Comparison of ENCODE assay signal across 8 cellular contexts in genomic region chr1:210949940-210950546, GRCh38.
A peak's percentile ranks its signal among the peaks of the same experiment; 100 is the strongest.
DNase-seq lines count a peak whose midpoint lies in the region; TF ChIP-seq lines count a peak whose summit lies in the region.
"Not testable (repeated sequence)": the region's sequence is repeated elsewhere in the genome, so short reads cannot be mapped to it uniquely, and the experiment has no call there.

No MANE protein-coding gene starts in this region.

- H3K27me3 ChIP-seq in HAP-1 (ENCODE audit: low read depth); MG63: not testable (repeated sequence)

- peak; percentile 60 for TF ChIP-seq CTCF in GM10248 (IDR thresholded peaks at IDR 0.05; ENCODE audit: control extremely low read depth, extremely low read depth, low read depth, missing control alignments)
- TF ChIP-seq CTCF in RWPE1 (conservative IDR thresholded peaks at IDR 0.05; ENCODE audit: low read depth), result peak; percentile 42
- TF ChIP-seq CTCF in epithelial cell of esophagus (IDR thresholded peaks at IDR 0.05; ENCODE audit: insufficient read depth, low read depth, low read length, missing control alignments), result peak; percentile 68
- TF ChIP-seq CTCF in nephron (IDR thresholded peaks at IDR 0.05; ENCODE audit: unreplicated experiment in 3 of 3), result peak in 2 of 3 experiments; percentile 45 to 50

- not testable (repeated sequence) for H3K36me3 ChIP-seq in HAP-1 (replicated peaks); MG63

- in situ Hi-C loops in HAP-1 (cut with MboI; ENCODE audit: low sequenced_read_pairs), result not testable (repeated sequence)

- not testable (repeated sequence) for H3K9me3 Mint-ChIP-seq in nephron

- not testable (repeated sequence) for H3K4me3 ChIP-seq in HAP-1; MG63; epithelial cell of esophagus (ENCODE audit: low read length)

- H3K27me3 Mint-ChIP-seq in nephron (ENCODE audit: low read depth), result not testable (repeated sequence)

- H3K27ac ChIP-seq in RWPE1, result not testable (repeated sequence)

- H3K4me3 Mint-ChIP-seq in nephron, result not testable (repeated sequence)

- CTCF ChIA-PET in GM10248 (lab: Yijun Ruan, JAX), result interaction anchor here (0.6 to 1.4 kb wide), 8 partner anchors 8 to 541 kb away, joined by 3 to 5 read pairs (median 3); no protein-coding TSS in a partner anchor
- CTCF ChIA-PET in RWPE1 (lab: Yijun Ruan, JAX), result interaction anchor here (0.6 to 1.2 kb wide), 7 partner anchors 55 to 589 kb away, joined by 3 read pairs; partner anchors contain the start of gene KCNH1

- H3K4me1 Mint-ChIP-seq in nephron, result not testable (repeated sequence)

- not testable (repeated sequence) for H3K4me1 ChIP-seq in HAP-1

- not testable (repeated sequence) for H3K9me3 ChIP-seq in HAP-1, MG63

- H3K36me3 Mint-ChIP-seq in nephron (ENCODE audit: low read depth), result not testable (repeated sequence)

- DNase-seq in GM10248 (ENCODE audit: extremely low spot score), result peak; percentile 50
- DNase-seq in HAP-1 (ENCODE audit: low spot score in 2 of 2), result peak; percentile 22 to 76
- peak; percentile 33 for DNase-seq in MG63
- peak; percentile 31 for DNase-seq in RWPE1 (ENCODE audit: low spot score)
- DNase-seq in activated T-cell treated with anti-CD3 and anti-CD28 coated beads for 4 hours, result peak; percentile 25
- DNase-seq in epithelial cell of esophagus (ENCODE audit: low read depth), result peak; percentile 55
- DNase-seq in superior temporal gyrus (ENCODE audit: extremely low spot score), result peak; percentile 23

- POLR2A ChIA-PET in GM10248 (lab: Yijun Ruan, JAX); RWPE1 (lab: Yijun Ruan, JAX; ENCODE audit: low non-redundant PET): not testable (repeated sequence)

- H3K27ac Mint-ChIP-seq in nephron, result not testable (repeated sequence)
